ENCODE assay signal across 9 cellular contexts in genomic region chr2:240060977-240061591, GRCh38. TPM values are rescaled to one million over a fixed set of nuclear protein-coding genes. Genes with fewer than 3 reads are reported as not detected.
DNase-seq lines count a peak whose midpoint lies in the region; ATAC-seq, FAIRE-seq and TF ChIP-seq lines count a peak whose summit lies in the region.
"Had no signal": no experiment of that assay in that cellular context is flagged by ENCODE, and none has a peak within 500 bp of the region (broad histone marks: within the 10 kb centered on the region; RNA-seq: fewer than 3 reads in every experiment).

No MANE protein-coding gene starts in this region.

- TF ChIP-seq CTCF in AG10803 (conservative IDR thresholded peaks at IDR 0.05; ENCODE audit: low read length) = peak; percentile 73

- POLR2A ChIA-PET in activated CD4-positive, alpha-beta memory T cell treated with anti-CD3 and anti-CD28 coated beads, Interleukin-2, amount 10 ng/mL, durations not matched to agents 7 days and 5 days (lab: Charles Lee) = interaction anchor here (0.7 kb wide), 1 partner anchor 59 kb away, joined by 3 read pairs; no protein-coding TSS in a partner anchor

- TF ChIP-seq POLR2A in GM12892 (IDR thresholded peaks at IDR 0.05; ENCODE audit: low read depth, low read length) = no peak

- no peaks in the 10 kb centered on the region for H3K9me3 Mint-ChIP-seq in activated CD4-positive, alpha-beta memory T cell treated with anti-CD3 and anti-CD28 coated beads, Interleukin-2, amount 10 ng/mL, durations not matched to agents 7 days and 5 days
- H3K9me3 Mint-ChIP-seq: natural killer cell treated with Interleukin-12 subunit alpha and Interleukin-12 subunit beta and Interleukin-15 and Interleukin-18, amount 100 ng/mL, for 72 hours had no signal

- CTCF ChIA-PET in activated CD4-positive, alpha-beta memory T cell treated with anti-CD3 and anti-CD28 coated beads, Interleukin-2, amount 10 ng/mL, durations not matched to agents 7 days and 5 days (lab: Charles Lee) = interaction anchor here (0.6 to 2.2 kb wide), 12 partner anchors 8 to 182 kb away, joined by 3 to 39 read pairs (median 4); no protein-coding TSS in a partner anchor

- H3K36me3 Mint-ChIP-seq in activated CD4-positive, alpha-beta memory T cell treated with anti-CD3 and anti-CD28 coated beads, Interleukin-2, amount 10 ng/mL, durations not matched to agents 7 days and 5 days (ENCODE audit: low read depth) = no peaks in the 10 kb centered on the region
- H3K36me3 Mint-ChIP-seq: natural killer cell treated with Interleukin-12 subunit alpha and Interleukin-12 subunit beta and Interleukin-15 and Interleukin-18, amount 100 ng/mL, for 72 hours had no signal

- no peak overlapping the region for H3K4me3 Mint-ChIP-seq in activated CD4-positive, alpha-beta memory T cell treated with anti-CD3 and anti-CD28 coated beads, Interleukin-2, amount 10 ng/mL, durations not matched to agents 7 days and 5 days
- H3K4me3 Mint-ChIP-seq: natural killer cell treated with Interleukin-12 subunit alpha and Interleukin-12 subunit beta and Interleukin-15 and Interleukin-18, amount 100 ng/mL, for 72 hours had no signal

- ATAC-seq in GM21360 (IDR thresholded peaks at IDR 0.05; ENCODE audit: unreplicated experiment) = no peak
- ATAC-seq in HG02870 (IDR thresholded peaks at IDR 0.05; ENCODE audit: unreplicated experiment) = no peak

- peaks cover 24% of the 10 kb centered on the region for H3K27me3 Mint-ChIP-seq in activated CD4-positive, alpha-beta memory T cell treated with anti-CD3 and anti-CD28 coated beads, Interleukin-2, amount 10 ng/mL, durations not matched to agents 7 days and 5 days

- H3K27ac Mint-ChIP-seq in activated CD4-positive, alpha-beta memory T cell treated with anti-CD3 and anti-CD28 coated beads, Interleukin-2, amount 10 ng/mL, durations not matched to agents 7 days and 5 days = no peak overlapping the region
- H3K27ac Mint-ChIP-seq: natural killer cell treated with Interleukin-12 subunit alpha and Interleukin-12 subunit beta and Interleukin-15 and Interleukin-18, amount 100 ng/mL, for 72 hours had no signal

- DNase-seq in AG10803 (ENCODE audit: low read depth) = peak; percentile 53
- no peak for DNase-seq in GM12892 (ENCODE audit: insufficient read length)
- peak; percentile 21 for DNase-seq in NCI-H2196 treated with DMSO at 0.1 percent for 48 hours (lab: John Stamatoyannopoulos, UW; ENCODE audit: unreplicated experiment)
- DNase-seq in activated CD4-positive, alpha-beta memory T cell treated with anti-CD3 and anti-CD28 coated beads, Interleukin-2, amount 10 ng/mL, durations not matched to agents 7 days and 5 days = peak; percentile 43
- DNase-seq in fibroblast of peridontal ligament (ENCODE audit: extremely low read depth) = peak; percentile 68
- peak; percentile 5 for DNase-seq in non-pigmented ciliary epithelial cell (ENCODE audit: low read depth)

- H3K4me1 Mint-ChIP-seq in activated CD4-positive, alpha-beta memory T cell treated with anti-CD3 and anti-CD28 coated beads, Interleukin-2, amount 10 ng/mL, durations not matched to agents 7 days and 5 days = no peaks in the 10 kb centered on the region

- H3K4me3 ChIP-seq in AG10803 (ENCODE audit: low read length) = no peak overlapping the region

- FAIRE-seq in GM12892 (lab: Jason Lieb, UNC) = peak; percentile 74

RNA-seq across cellular contexts. Expression of gene OR6B3, which starts 7.8 kb away (rescaled TPM):
- polyA plus RNA-seq in GM12892 (2012; ENCODE audit: missing spikeins) = not detected
- total RNA-seq in activated CD4-positive, alpha-beta memory T cell treated with anti-CD3 and anti-CD28 coated beads, Interleukin-2, amount 10 ng/mL, durations not matched to agents 7 days and 5 days = not detected
- total RNA-seq: natural killer cell treated with Interleukin-12 subunit alpha and Interleukin-12 subunit beta and Interleukin-15 and Interleukin-18, amount 100 ng/mL, for 72 hours had no signal

RNA-seq across cellular contexts. Expression of gene OR6B2, which starts 30.9 kb away (rescaled TPM):
- not detected for polyA plus RNA-seq in GM12892 (2012; ENCODE audit: missing spikeins)
- not detected for total RNA-seq in activated CD4-positive, alpha-beta memory T cell treated with anti-CD3 and anti-CD28 coated beads, Interleukin-2, amount 10 ng/mL, durations not matched to agents 7 days and 5 days
- total RNA-seq: natural killer cell treated with Interleukin-12 subunit alpha and Interleukin-12 subunit beta and Interleukin-15 and Interleukin-18, amount 100 ng/mL, for 72 hours had no signal

RNA-seq across cellular contexts. Expression of gene NDUFA10, which starts 35.9 kb away (rescaled TPM):
- 106 TPM for polyA plus RNA-seq in GM12892 (2012; ENCODE audit: missing spikeins)
- 100 to 1,000 TPM; 103 to 104 TPM for total RNA-seq in activated CD4-positive, alpha-beta memory T cell treated with anti-CD3 and anti-CD28 coated beads, Interleukin-2, amount 10 ng/mL, durations not matched to agents 7 days and 5 days
